ENCODE assay signal across 12 cellular contexts in genomic region chr17:49717371-49717841, GRCh38. TPM values are rescaled to one million over a fixed set of nuclear protein-coding genes. Genes with fewer than 3 reads are reported as not detected.
DNase-seq lines count a peak whose midpoint lies in the region; ATAC-seq and TF ChIP-seq lines count a peak whose summit lies in the region.
"Had no signal": no experiment of that assay in that cellular context is flagged by ENCODE, and none has a peak within 500 bp of the region (broad histone marks: within the 10 kb centered on the region; RNA-seq: fewer than 3 reads in every experiment).

No MANE protein-coding gene starts in this region.

- DNase-seq in activated CD4-positive, CD25-positive, alpha-beta regulatory T cell treated with anti-CD3 and anti-CD28 coated beads, Interleukin-2, amount 50 U/mL, for 72 hours = no peak
- peak; percentile 45 for DNase-seq in activated CD4-positive, alpha-beta memory T cell treated with anti-CD3 and anti-CD28 coated beads, Interleukin-2, amount 10 ng/mL, durations not matched to agents 7 days and 5 days
- DNase-seq in effector memory CD4-positive, alpha-beta T cell = peak in 1 of 3 donors; percentile 22
- DNase-seq in GM13976 (ENCODE audit: low spot score) (no peak), mucosa of descending colon (no peak)
- DNase-seq: 8988T, NCI-H446 treated with DMSO at 0.1 percent for 48 hours, SIG-M5 had no signal

- H3K36me3 ChIP-seq in effector memory CD4-positive, alpha-beta T cell (ENCODE audit: control insufficient read depth, insufficient read depth, low read length) = peaks cover 85% of the 10 kb centered on the region
- no peaks in the 10 kb centered on the region for H3K36me3 ChIP-seq in skeletal muscle satellite cell (ENCODE audit: insufficient read depth, low read length)
- no peaks in the 10 kb centered on the region for H3K36me3 ChIP-seq in mucosa of descending colon (ENCODE audit: low read depth)

- intact Hi-C loops in mucosa of descending colon (cut with DNase I, micrococcal nuclease) = no loop called here

- H3K4me1 Mint-ChIP-seq in activated CD4-positive, alpha-beta memory T cell treated with anti-CD3 and anti-CD28 coated beads, Interleukin-2, amount 10 ng/mL, durations not matched to agents 7 days and 5 days = peaks cover 50% of the 10 kb centered on the region

- H3K27me3 ChIP-seq in effector memory CD4-positive, alpha-beta T cell (replicated peaks; ENCODE audit: control insufficient read depth, insufficient read depth, low read length, poor library complexity, severe bottlenecking) = no peaks in the 10 kb centered on the region
- H3K27me3 ChIP-seq in skeletal muscle satellite cell (ENCODE audit: control insufficient read depth, insufficient read depth, low read length) = peaks cover 5% of the 10 kb centered on the region

- H3K36me3 Mint-ChIP-seq in activated CD4-positive, alpha-beta memory T cell treated with anti-CD3 and anti-CD28 coated beads, Interleukin-2, amount 10 ng/mL, durations not matched to agents 7 days and 5 days (ENCODE audit: low read depth) = peaks cover 82% of the 10 kb centered on the region

- H3K4me1 ChIP-seq in effector memory CD4-positive, alpha-beta T cell (ENCODE audit: control insufficient read depth, insufficient read depth, low read length, poor library complexity, severe bottlenecking) = peaks cover 32% of the 10 kb centered on the region
- H3K4me1 ChIP-seq in skeletal muscle satellite cell (ENCODE audit: control insufficient read depth, insufficient read depth, low read length) = peaks cover 12% of the 10 kb centered on the region
- H3K4me1 ChIP-seq in mucosa of descending colon (ENCODE audit: low read depth) = no peaks in the 10 kb centered on the region

- POLR2A ChIA-PET in activated CD4-positive, alpha-beta memory T cell treated with anti-CD3 and anti-CD28 coated beads, Interleukin-2, amount 10 ng/mL, durations not matched to agents 7 days and 5 days (lab: Charles Lee) = interaction anchor here (0.8 to 7.1 kb wide), 5 partner anchors 9 to 71 kb away, joined by 4 to 100 read pairs (median 27); partner anchors contain the start of genes FAM117A, KAT7 and SLC35B1

- peak overlapping the region; percentile 90 for H3K27ac Mint-ChIP-seq in activated CD4-positive, alpha-beta memory T cell treated with anti-CD3 and anti-CD28 coated beads, Interleukin-2, amount 10 ng/mL, durations not matched to agents 7 days and 5 days

- H3K9ac ChIP-seq in skeletal muscle satellite cell (ENCODE audit: low read depth, low read length) = no peak overlapping the region

- CTCF ChIA-PET in activated CD4-positive, alpha-beta memory T cell treated with anti-CD3 and anti-CD28 coated beads, Interleukin-2, amount 10 ng/mL, durations not matched to agents 7 days and 5 days (lab: Charles Lee) = interaction anchor here (1.1 to 3.1 kb wide), 2 partner anchors 9 to 279 kb away, joined by 4 to 10 read pairs; partner anchors contain the start of gene SLC35B1

- peak overlapping the region; percentile 90 for H3K27ac ChIP-seq in effector memory CD4-positive, alpha-beta T cell (ENCODE audit: insufficient read depth, low read length, poor library complexity, severe bottlenecking)

- H3K4me3 Mint-ChIP-seq in activated CD4-positive, alpha-beta memory T cell treated with anti-CD3 and anti-CD28 coated beads, Interleukin-2, amount 10 ng/mL, durations not matched to agents 7 days and 5 days = no peak overlapping the region
- H3K4me3 Mint-ChIP-seq: nephron had no signal

- H3K9me3 Mint-ChIP-seq in activated CD4-positive, alpha-beta memory T cell treated with anti-CD3 and anti-CD28 coated beads, Interleukin-2, amount 10 ng/mL, durations not matched to agents 7 days and 5 days = no peaks in the 10 kb centered on the region
- H3K9me3 Mint-ChIP-seq: nephron had no signal

- no peaks in the 10 kb centered on the region for H3K27me3 Mint-ChIP-seq in activated CD4-positive, alpha-beta memory T cell treated with anti-CD3 and anti-CD28 coated beads, Interleukin-2, amount 10 ng/mL, durations not matched to agents 7 days and 5 days

- TF ChIP-seq CTCF in GM13976 (IDR thresholded peaks at IDR 0.05; ENCODE audit: borderline replicate concordance, control extremely low read depth, extremely low read depth, insufficient read depth, missing control alignments) (no peak), mucosa of descending colon (IDR thresholded peaks at IDR 0.05) (no peak)

- ATAC-seq in activated CD4-positive, CD25-positive, alpha-beta regulatory T cell treated with anti-CD3 and anti-CD28 coated beads, Interleukin-2, amount 50 U/mL, for 24 hours = peak; percentile 77 to 81
- ATAC-seq in GM21528 (IDR thresholded peaks at IDR 0.05; ENCODE audit: low FRiP score, unreplicated experiment) = no peak
- ATAC-seq in mucosa of descending colon = no peak

- in situ Hi-C loops in GM13976 (cut with MboI; ENCODE audit: low sequenced_read_pairs, unreplicated experiment) = no loop called here

- H3K4me3 ChIP-seq in effector memory CD4-positive, alpha-beta T cell (ENCODE audit: insufficient read depth, low read depth, low read length, poor library complexity, severe bottlenecking) = no peak overlapping the region
- H3K4me3 ChIP-seq in skeletal muscle satellite cell (ENCODE audit: low read length) (no peak overlapping the region), mucosa of descending colon (no peak overlapping the region)

- H3K4me2 ChIP-seq in skeletal muscle satellite cell (ENCODE audit: low read length) = peak overlapping the region; percentile 36

- no peaks in the 10 kb centered on the region for H3K9me3 ChIP-seq in effector memory CD4-positive, alpha-beta T cell (ENCODE audit: control insufficient read depth, low read length)
- H3K9me3 ChIP-seq in skeletal muscle satellite cell (replicated peaks; ENCODE audit: low read length) (no peaks in the 10 kb centered on the region), mucosa of descending colon (no peaks in the 10 kb centered on the region)

RNA-seq across cellular contexts. Expression of gene SLC35B1, which starts 9.6 kb away (rescaled TPM):
- total RNA-seq in activated CD4-positive, alpha-beta memory T cell treated with anti-CD3 and anti-CD28 coated beads, Interleukin-2, amount 10 ng/mL, durations not matched to agents 7 days and 5 days = 10 to 100 TPM; 50.4 TPM
- total RNA-seq in skeletal muscle satellite cell (2012; rRNA removed) = 48.2 and 71.9 TPM in 2 replicates
- total RNA-seq in mucosa of descending colon = 10 to 100 TPM; 31.7 to 60.3 (median 41.5) TPM

RNA-seq across cellular contexts. Expression of gene SPOP, which starts 39.5 kb away (rescaled TPM):
- total RNA-seq in activated CD4-positive, alpha-beta memory T cell treated with anti-CD3 and anti-CD28 coated beads, Interleukin-2, amount 10 ng/mL, durations not matched to agents 7 days and 5 days = 10 to 100 TPM; 52.2 to 57.8 TPM
- 28.8 and 34.2 TPM in 2 replicates for total RNA-seq in skeletal muscle satellite cell (2012; rRNA removed)
- total RNA-seq in mucosa of descending colon = 100 to 1,000 TPM in 1 of 3 donors, 10 to 100 TPM in 2; 47.6 to 213 (median 56.2) TPM

RNA-seq across cellular contexts. Expression of gene FAM117A, which starts 46.5 kb away (rescaled TPM):
- total RNA-seq in activated CD4-positive, alpha-beta memory T cell treated with anti-CD3 and anti-CD28 coated beads, Interleukin-2, amount 10 ng/mL, durations not matched to agents 7 days and 5 days = 10 to 100 TPM; 61.0 to 62.0 TPM
- 1.3 and 2.3 TPM in 2 replicates for total RNA-seq in skeletal muscle satellite cell (2012; rRNA removed)
- total RNA-seq in mucosa of descending colon = 10 to 100 TPM in 1 of 3 donors, 1 to 10 TPM in 2; 6.5 to 22.0 (median 8.8) TPM

Comparison
In these comparisons a context has a peak if more than half of its experiments do, and no peak if none do; other contexts are left out.
1. ATAC-seq: peak in activated CD4-positive, CD25-positive, alpha-beta regulatory T cell treated with anti-CD3 and anti-CD28 coated beads, Interleukin-2, amount 50 U/mL, for 24 hours (2 of 2); none in GM21528 (single experiment) and mucosa of descending colon (single experiment).